ENCODE assay signal across 17 cellular contexts in the genomic region with DNA sequence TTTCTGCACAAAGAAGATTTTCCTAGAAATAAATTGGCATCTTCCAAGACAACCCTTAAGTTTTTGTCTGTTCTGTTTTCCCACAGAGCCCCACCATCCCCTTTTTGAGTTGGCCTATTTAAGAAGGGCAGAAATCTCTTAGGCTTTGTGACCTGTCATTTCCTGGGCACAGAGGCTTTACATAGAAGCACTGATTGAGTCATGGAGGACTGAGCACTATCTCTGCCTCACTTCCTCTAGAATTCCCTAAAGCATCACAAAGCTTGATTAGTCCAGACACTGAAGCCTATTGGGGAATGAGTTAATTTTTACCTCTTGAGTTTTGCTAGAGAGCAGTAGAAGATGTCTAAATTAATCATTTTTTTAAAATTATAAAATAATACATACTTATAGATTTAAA. TPM values are rescaled to one million over a fixed set of nuclear protein-coding genes. Genes with fewer than 3 reads are reported as not detected.
DNase-seq lines count a peak whose midpoint lies in the region; ATAC-seq and TF ChIP-seq lines count a peak whose summit lies in the region.
"Had no signal": no experiment of that assay in that cellular context is flagged by ENCODE, and none has a peak within 500 bp of the region (broad histone marks: within the 10 kb centered on the region; RNA-seq: fewer than 3 reads in every experiment).

No MANE protein-coding gene starts in this region.

- TF ChIP-seq CTCF in fibroblast of the aortic adventitia (IDR thresholded peaks at IDR 0.05; ENCODE audit: insufficient read depth, low read length) (no peak), upper lobe of left lung (IDR thresholded peaks at IDR 0.05) (no peak)

- CTCF ChIA-PET in activated CD4-positive, alpha-beta T cell treated with anti-CD3 and anti-CD28 coated beads for 36 hours (lab: Charles Lee) = interaction anchor here (0.8 kb wide), 1 partner anchor 172 kb away, joined by 3 read pairs; no protein-coding TSS in a partner anchor

- H3K4me1 ChIP-seq in upper lobe of left lung = peaks cover 4 to 13% (median 10%) of the 10 kb centered on the region in 4 donors

- peaks cover 0 to 28% (median 21%) of the 10 kb centered on the region in 4 donors for H3K36me3 ChIP-seq in upper lobe of left lung

- intact Hi-C loops in activated CD4-positive, alpha-beta T cell treated with anti-CD3 and anti-CD28 coated beads for 36 hours (cut with DNase I, micrococcal nuclease) = no loop called here

- H3K4me3 Mint-ChIP-seq in activated CD4-positive, alpha-beta T cell treated with anti-CD3 and anti-CD28 coated beads for 36 hours = no peak overlapping the region
- H3K4me3 Mint-ChIP-seq: activated naive CD8-positive, alpha-beta T cell had no signal

- H3K27ac Mint-ChIP-seq in activated CD4-positive, alpha-beta T cell treated with anti-CD3 and anti-CD28 coated beads for 36 hours = no peak overlapping the region
- H3K27ac Mint-ChIP-seq: activated naive CD8-positive, alpha-beta T cell had no signal

- H3K4me1 Mint-ChIP-seq in activated CD4-positive, alpha-beta T cell treated with anti-CD3 and anti-CD28 coated beads for 36 hours = peaks cover 15% of the 10 kb centered on the region

- H3K27ac ChIP-seq in upper lobe of left lung = no peak overlapping the region
- H3K27ac ChIP-seq: 22Rv1, hepatocyte, tibial artery had no signal

- DNase-seq in activated CD4-positive, alpha-beta T cell treated with anti-CD3 and anti-CD28 coated beads for 36 hours = no peak
- DNase-seq in activated CD4-positive, alpha-beta T cell treated with anti-CD3 and anti-CD28 coated beads for 48 hours = no peak
- DNase-seq in RKO (ENCODE audit: low spot score) (peak; percentile 82), fibroblast of the aortic adventitia (ENCODE audit: low read depth) (peak; percentile 46), occipital lobe (lab: John Stamatoyannopoulos, UW) (no peak), upper lobe of left lung (no peak), HuH-7.5 (ENCODE audit: low spot score) (no peak)
- DNase-seq: activated CD4-positive, alpha-beta T cell treated with anti-CD3 and anti-CD28 coated beads for 4 hours; activated T-cell treated with anti-CD3 and anti-CD28 coated beads for 4 hours; Caco-2; tibial artery had no signal

- POLR2A ChIA-PET in activated CD4-positive, alpha-beta T cell treated with anti-CD3 and anti-CD28 coated beads for 36 hours (lab: Charles Lee) = no interaction called here

- no peaks in the 10 kb centered on the region for H3K9me3 ChIP-seq in upper lobe of left lung
- H3K9me3 ChIP-seq: Caco-2, tibial artery had no signal

- TF ChIP-seq POLR2A in upper lobe of left lung (IDR thresholded peaks at IDR 0.05) = no peak

- ATAC-seq in activated CD4-positive, alpha-beta T cell treated with anti-CD3 and anti-CD28 coated beads for 36 hours = peak; percentile 42
- ATAC-seq in upper lobe of left lung (ENCODE audit: low FRiP score in 2 of 2) (no peak), GM18517 (IDR thresholded peaks at IDR 0.05; ENCODE audit: unreplicated experiment) (no peak)
- ATAC-seq: HCT116 had no signal

- no peaks in the 10 kb centered on the region for H3K9me3 Mint-ChIP-seq in activated CD4-positive, alpha-beta T cell treated with anti-CD3 and anti-CD28 coated beads for 36 hours (ENCODE audit: low read depth)

- TF ChIP-seq EP300 in upper lobe of left lung (IDR thresholded peaks at IDR 0.05) = no peak

- H3K27me3 Mint-ChIP-seq in activated CD4-positive, alpha-beta T cell treated with anti-CD3 and anti-CD28 coated beads for 36 hours = no peaks in the 10 kb centered on the region
- H3K27me3 Mint-ChIP-seq: activated naive CD8-positive, alpha-beta T cell; progenitor cell of endocrine pancreas had no signal

- no peaks in the 10 kb centered on the region for H3K27me3 ChIP-seq in upper lobe of left lung
- H3K27me3 ChIP-seq: hepatocyte, tibial artery had no signal

- H3K36me3 Mint-ChIP-seq in activated CD4-positive, alpha-beta T cell treated with anti-CD3 and anti-CD28 coated beads for 36 hours (ENCODE audit: low read depth) = peaks cover 42% of the 10 kb centered on the region

- H3K4me3 ChIP-seq in fibroblast of the aortic adventitia (ENCODE audit: low read depth, low read length) (no peak overlapping the region), upper lobe of left lung (no peak overlapping the region)
- H3K4me3 ChIP-seq: hepatocyte, tibial artery had no signal

RNA-seq across cellular contexts. Expression of a gene that starts 25.4 kb away (rescaled TPM):
- 10 to 100 TPM; 38.1 to 39.9 TPM for total RNA-seq in activated CD4-positive, alpha-beta T cell treated with anti-CD3 and anti-CD28 coated beads for 36 hours
- total RNA-seq in fibroblast of the aortic adventitia (ENCODE audit: low replicate concordance) (42.1 and 52.7 TPM in 2 replicates), occipital lobe (16.8 TPM), upper lobe of left lung (100 to 1,000 TPM in 1 of 6 donors, 10 to 100 TPM in 5; 48.9 to 133 (median 64.0) TPM)

Comparison
In these comparisons a context has a peak if more than half of its experiments do, and no peak if none do; other contexts are left out.
1. DNase-seq: peak in RKO (single experiment) and fibroblast of the aortic adventitia (single experiment); none in activated CD4-positive, alpha-beta T cell treated with anti-CD3 and anti-CD28 coated beads for 36 hours (single experiment), activated CD4-positive, alpha-beta T cell treated with anti-CD3 and anti-CD28 coated beads for 48 hours (single experiment), occipital lobe (single experiment), upper lobe of left lung (0 of 2) and HuH-7.5 (single experiment).